ENCODE assay signal across 20 cellular contexts in the genomic region with DNA sequence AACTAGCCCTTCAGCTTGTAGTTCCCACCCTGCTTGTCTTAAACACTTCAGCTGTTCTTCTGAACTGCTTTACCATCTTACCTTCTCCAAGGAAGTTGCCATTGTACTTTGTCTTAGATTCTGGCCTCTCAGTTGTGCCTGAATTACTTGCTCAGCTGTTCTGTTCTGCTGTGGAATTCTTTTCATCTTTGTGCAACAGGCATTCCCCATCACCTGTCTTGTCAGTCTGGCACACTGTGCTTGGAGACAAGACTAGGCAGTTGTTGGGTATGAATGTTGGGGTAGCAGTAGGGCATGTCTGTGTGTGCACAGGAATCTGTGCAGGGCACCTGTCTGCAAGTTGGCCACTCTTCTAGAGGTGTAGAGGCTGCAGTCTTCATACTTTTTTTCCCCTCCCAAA. TPM values are rescaled to one million over a fixed set of nuclear protein-coding genes. Genes with fewer than 3 reads are reported as not detected.
A peak's percentile ranks its signal among the peaks of the same experiment; 100 is the strongest.
DNase-seq lines count a peak whose midpoint lies in the region; ATAC-seq, FAIRE-seq and TF ChIP-seq lines count a peak whose summit lies in the region.
"Had no signal": no experiment of that assay in that cellular context is flagged by ENCODE, and none has a peak within 500 bp of the region (broad histone marks: within the 10 kb centered on the region; RNA-seq: fewer than 3 reads in every experiment).

No MANE protein-coding gene starts in this region.

- TF ChIP-seq POLR2A in GM12892 (IDR thresholded peaks at IDR 0.05; ENCODE audit: low read depth, low read length) (no peak), HepG2 (IDR thresholded peaks at IDR 0.05; ENCODE audit: insufficient read depth in 1 of 2, low read depth in 2 of 2, low read length in 2 of 2) (no peak)

- peaks cover 3% of the 10 kb centered on the region for H3K9me3 Mint-ChIP-seq in progenitor cell of endocrine pancreas (ENCODE audit: low read depth)
- H3K9me3 Mint-ChIP-seq: CD4-positive, alpha-beta T cell; HFFc6 had no signal

- intact Hi-C loops in HepG2 (cut with micrococcal nuclease; ENCODE audit: unreplicated experiment), result loop anchor here (5.0 kb wide), 1 partner anchor 43 kb away; no protein-coding TSS in a partner anchor
- intact Hi-C loops in heart right ventricle (cut with DNase I), result no loop called here

- H3K36me3 Mint-ChIP-seq in progenitor cell of endocrine pancreas (ENCODE audit: insufficient read depth), result peaks cover 3% of the 10 kb centered on the region

- H3K27me3 ChIP-seq in bronchial epithelial cell (ENCODE audit: control insufficient read depth, insufficient read depth, low read length), result no peaks in the 10 kb centered on the region
- no peaks in the 10 kb centered on the region for H3K27me3 ChIP-seq in HepG2 (ENCODE audit: control insufficient read depth in 1 of 2, insufficient read depth in 2 of 2, low read length in 2 of 2)
- no peaks in the 10 kb centered on the region for H3K27me3 ChIP-seq in osteoblast (ENCODE audit: insufficient read depth, low read length)
- no peaks in the 10 kb centered on the region for H3K27me3 ChIP-seq in heart right ventricle
- H3K27me3 ChIP-seq: BE2C had no signal

- no peak for DNase-seq in GM12892 (ENCODE audit: insufficient read length)
- DNase-seq in bronchial epithelial cell (ENCODE audit: low read depth), result no peak
- DNase-seq in HepG2 (ENCODE audit: low spot score), result no peak
- DNase-seq in progenitor cell of endocrine pancreas (ENCODE audit: low spot score, unreplicated experiment), result no peak
- no peak for DNase-seq in HUDEP-2 (lab: John Stamatoyannopoulos, UW; ENCODE audit: unreplicated experiment in 76 of 76)
- DNase-seq in osteoblast (ENCODE audit: insufficient read length, low spot score, missing footprints), result no peak
- DNase-seq in heart right ventricle, result no peak
- DNase-seq: 8988T; BE2C; Calu3; CD4-positive, alpha-beta T cell; DMS53; GOT3; HFFc6; NCI-H187 treated with DMSO at 0.1 percent for 48 hours; NCI-H69; Right ventricle myocardium superior; SK-N-SH had no signal

- BruUV-seq in HepG2 (replicated peaks; lab: Mats Ljungman, UMichigan), result no TSS peak

- in situ Hi-C loops in HepG2 (cut with HindIII; ENCODE audit: extremely low pct_ligation_motif_present, low pct_unique_long_range_greater_than_20kb), result no loop called here

- no peak overlapping the region for H3K4me3 Mint-ChIP-seq in progenitor cell of endocrine pancreas (ENCODE audit: low read depth)
- H3K4me3 Mint-ChIP-seq: CD4-positive, alpha-beta T cell; HFFc6 had no signal

- CTCF ChIA-PET in HepG2 (lab: Yijun Ruan, JAX; ENCODE audit: low intra/inter-chr PET ratio, low total read pairs), result no interaction called here

- TF ChIP-seq EP300 in HepG2 (IDR thresholded peaks at IDR 0.05; ENCODE audit: low read depth in 2 of 2, low read length in 2 of 2) (no peak), HepG2 (CRISPR knock-in tag; IDR thresholded peaks at IDR 0.05; ENCODE audit: borderline replicate concordance) (no peak)

- H3K4me3 ChIP-seq in bronchial epithelial cell (ENCODE audit: low read depth, low read length), result no peak overlapping the region
- no peak overlapping the region for H3K4me3 ChIP-seq in HepG2 (replicated peaks in 1 of 3; ENCODE audit: insufficient read depth in 1 of 3, low read depth in 2 of 3, low read length in 3 of 3)
- no peak overlapping the region for H3K4me3 ChIP-seq in osteoblast (ENCODE audit: insufficient read depth, low read length)
- no peak overlapping the region for H3K4me3 ChIP-seq in heart right ventricle

- no peak for TF ChIP-seq CTCF in bronchial epithelial cell (IDR thresholded peaks at IDR 0.05; ENCODE audit: insufficient read depth, low read length, severe bottlenecking)
- TF ChIP-seq CTCF in HepG2 (CRISPR knock-in tag; IDR thresholded peaks at IDR 0.05), result no peak
- TF ChIP-seq CTCF in progenitor cell of endocrine pancreas (IDR thresholded peaks at IDR 0.05; ENCODE audit: unreplicated experiment), result no peak
- TF ChIP-seq CTCF in osteoblast (IDR thresholded peaks at IDR 0.05; ENCODE audit: extremely low read depth, low read depth, low read length), result no peak
- TF ChIP-seq CTCF in heart right ventricle (IDR thresholded peaks at IDR 0.05), result no peak

- FAIRE-seq in GM12892 (lab: Jason Lieb, UNC) (peak; percentile 36), bronchial epithelial cell (lab: Jason Lieb, UNC) (peak; percentile 60), HepG2 (lab: Jason Lieb, UNC) (no peak)
- FAIRE-seq: RCC 7860 had no signal

- H3K79me2 ChIP-seq in HepG2 (ENCODE audit: insufficient read depth, low read length) (peaks cover 99% of the 10 kb centered on the region), osteoblast (ENCODE audit: insufficient read depth, low read length) (peaks cover 4% of the 10 kb centered on the region)

- TF ChIP-seq RAD21 in HepG2 (CRISPR knock-in tag; IDR thresholded peaks at IDR 0.05), result no peak

- H2AFZ ChIP-seq in HepG2 (ENCODE audit: low read length), result no peak overlapping the region
- no peak overlapping the region for H2AFZ ChIP-seq in osteoblast (ENCODE audit: low read length)

- no peak for ATAC-seq in HepG2
- no peak for ATAC-seq in HG03565 (IDR thresholded peaks at IDR 0.05; ENCODE audit: unreplicated experiment)
- ATAC-seq in heart right ventricle, result no peak

- POLR2A ChIA-PET in HepG2 (lab: Yijun Ruan, JAX), result no interaction called here

- peaks cover 23% of the 10 kb centered on the region for H3K4me1 Mint-ChIP-seq in progenitor cell of endocrine pancreas (ENCODE audit: low read depth)

- H4K20me1 ChIP-seq in HepG2 (ENCODE audit: insufficient read depth, low read length), result peaks cover 14% of the 10 kb centered on the region
- no peaks in the 10 kb centered on the region for H4K20me1 ChIP-seq in osteoblast (ENCODE audit: insufficient read depth, low read length)

- H3K27ac ChIP-seq in HepG2 (ENCODE audit: extremely low read length, insufficient read depth, low read length) (no peak overlapping the region), osteoblast (ENCODE audit: low read depth, low read length) (no peak overlapping the region), heart right ventricle (no peak overlapping the region)

- H3K9ac ChIP-seq in HepG2 (ENCODE audit: insufficient read depth, low read depth, low read length), result no peak overlapping the region
- H3K9ac ChIP-seq: SK-N-SH had no signal

- H3K27me3 Mint-ChIP-seq in progenitor cell of endocrine pancreas, result no peaks in the 10 kb centered on the region
- H3K27me3 Mint-ChIP-seq: CD4-positive, alpha-beta T cell had no signal

- H3K36me3 ChIP-seq in bronchial epithelial cell (ENCODE audit: control insufficient read depth, insufficient read depth, low read length) (no peaks in the 10 kb centered on the region), HepG2 (replicated peaks in 1 of 2; ENCODE audit: control insufficient read depth in 1 of 2, insufficient read depth in 2 of 2, low read length in 2 of 2) (0 out of 5 replicates have a peak, but pooled peaks cover 0 to 3% of the 10 kb centered on the region in 2 experiments), osteoblast (ENCODE audit: insufficient read depth, low read length) (no peaks in the 10 kb centered on the region), heart right ventricle (no peaks in the 10 kb centered on the region)
- H3K36me3 ChIP-seq: BE2C had no signal

- H3K4me2 ChIP-seq in HepG2 (ENCODE audit: low read depth, low read length) (no peak overlapping the region), osteoblast (ENCODE audit: insufficient read depth, low read length) (no peak overlapping the region)
- H3K4me2 ChIP-seq: SK-N-SH had no signal

- H3K27ac Mint-ChIP-seq in progenitor cell of endocrine pancreas, result peak overlapping the region; percentile 57
- H3K27ac Mint-ChIP-seq: CD4-positive, alpha-beta T cell; HFFc6 had no signal

- H3K9me3 ChIP-seq in HepG2 (ENCODE audit: low read length) (no peaks in the 10 kb centered on the region), osteoblast (ENCODE audit: low read depth, low read length) (no peaks in the 10 kb centered on the region), heart right ventricle (peaks cover 0 to 7% (median 0%) of the 10 kb centered on the region in 11 donors)
- H3K9me3 ChIP-seq: BE2C, SK-N-SH had no signal

- H3K4me1 ChIP-seq in HepG2 (ENCODE audit: insufficient read depth, low read length) (peaks cover 80% of the 10 kb centered on the region), osteoblast (ENCODE audit: insufficient read depth, low read length) (peaks cover 10% of the 10 kb centered on the region), heart right ventricle (peaks cover 3 to 37% (median 25%) of the 10 kb centered on the region in 9 donors)
- H3K4me1 ChIP-seq: BE2C had no signal

RNA-seq across cellular contexts. Expression of a gene that starts 38.7 kb away (rescaled TPM):
- polyA plus RNA-seq in GM12892 (2012; ENCODE audit: missing spikeins), result 3.1 TPM
- total RNA-seq in bronchial epithelial cell, result 3.4 and 5.6 TPM in 2 replicates
- 18.5 and 19.8 TPM in 2 replicates for total RNA-seq in HepG2 (2016; rRNA removed; fragmentation: Illumina TruSeq; extraction: Trizol)
- total RNA-seq in HepG2 (2016; cell fraction: cytosol; rRNA removed; fragmentation: Illumina TruSeq; extraction: Trizol; ENCODE audit: low read depth), result 8.5 and 10.8 TPM in 2 replicates
- total RNA-seq in HepG2 (2016; cell fraction: insoluble cytoplasmic fraction; rRNA removed; fragmentation: Illumina TruSeq; extraction: Trizol), result 16.7 and 17.3 TPM in 2 replicates
- total RNA-seq in HepG2 (2016; cell fraction: membrane; rRNA removed; fragmentation: Illumina TruSeq; extraction: Trizol), result 8.5 and 10.8 TPM in 2 replicates
- 29.4 and 39.2 TPM in 2 replicates for total RNA-seq in HepG2 (2016; cell fraction: nucleus; rRNA removed; fragmentation: Illumina TruSeq; extraction: Trizol)
- 9.2 and 9.8 TPM in 2 replicates for polyA plus RNA-seq in HepG2 (2011; rRNA removed)
- 7.0 and 7.7 TPM in 2 replicates for polyA plus RNA-seq in HepG2 (2011; cell fraction: cytosol; rRNA removed)
- 11.5 and 13.7 TPM in 2 replicates for polyA plus RNA-seq in HepG2 (2011; cell fraction: nucleus; rRNA removed)
- 9.2 and 15.8 TPM in 2 replicates for polyA plus RNA-seq in HepG2 (2012)
- polyA plus RNA-seq in HepG2 (2016; cell fraction: cytosol; fragmentation: Illumina TruSeq; extraction: Trizol; ENCODE audit: low read depth), result 0.60 and 0.61 TPM in 2 replicates
- polyA plus RNA-seq in HepG2 (2016; cell fraction: insoluble cytoplasmic fraction; fragmentation: Illumina TruSeq; extraction: Trizol; ENCODE audit: low read depth), result 13.0 and 17.3 TPM in 2 replicates
- 2.3 and 2.5 TPM in 2 replicates for polyA plus RNA-seq in HepG2 (2016; cell fraction: membrane; fragmentation: Illumina TruSeq; extraction: Trizol; ENCODE audit: low read depth)
- polyA plus RNA-seq in HepG2 (2016; cell fraction: nucleus; fragmentation: Illumina TruSeq; extraction: Trizol; ENCODE audit: insufficient read depth, low read depth), result 17.6 and 19.5 TPM in 2 replicates
- 17.9 and 28.2 TPM in 2 replicates for polyA minus RNA-seq in HepG2 (2011; rRNA and poly(A)+ RNA removed; ENCODE audit: low replicate concordance)
- 24.3 and 29.5 TPM in 2 replicates for polyA minus RNA-seq in HepG2 (2011; cell fraction: cytosol; rRNA and poly(A)+ RNA removed)
- polyA minus RNA-seq in HepG2 (2011; cell fraction: nucleus; rRNA and poly(A)+ RNA removed), result 61.7 and 84.3 TPM in 2 replicates
- total RNA-seq in progenitor cell of endocrine pancreas, result 16.5 and 18.0 TPM in 2 replicates
- total RNA-seq in osteoblast, result 5.6 and 6.9 TPM in 2 replicates
- 10 to 100 TPM in 3 of 10 donors, 1 to 10 TPM in 7; 4.2 to 10.7 (median 8.4) TPM for total RNA-seq in heart right ventricle
- polyA plus RNA-seq in heart right ventricle, result 1 to 10 TPM; 1.8 to 2.0 TPM
